Comparison of ENCODE assay signal across 2 cellular contexts in genomic region chr1:44802306-44803061, GRCh38.
TF ChIP-seq lines count a peak whose summit lies in the region.

No MANE protein-coding gene starts in this region.

TF ChIP-seq in K562, 482 proteins besides CTCF, POLR2A, EP300 and RAD21 (continues in another document):
- TF ChIP-seq SMAD4 (CRISPR knock-in tag; conservative IDR thresholded peaks at IDR 0.05) = no peak
- TF ChIP-seq SIN3A (IDR thresholded peaks at IDR 0.05; ENCODE audit: borderline replicate concordance in 2 of 2, control insufficient read depth in 1 of 2, low read depth in 2 of 2, low read length in 2 of 2) = peak in 1 of 2 experiments; percentile 18; a peak in 1 of 4 replicates
- no peak for TF ChIP-seq MED1 (CRISPR knock-in tag; IDR thresholded peaks at IDR 0.05; ENCODE audit: borderline replicate concordance)
- no peak for TF ChIP-seq BRCA1 (IDR thresholded peaks at IDR 0.05)
- TF ChIP-seq BRCA1 (CRISPR knock-in tag; IDR thresholded peaks at IDR 0.05) = no peak
- TF ChIP-seq PURB (CRISPR knock-in tag; IDR thresholded peaks at IDR 0.05; ENCODE audit: low read depth) = no peak
- no peak for TF ChIP-seq RBM39 (optimal IDR thresholded peaks at IDR 0.05; ENCODE audit: low read depth, low read length)
- TF ChIP-seq CREM (IDR thresholded peaks at IDR 0.05; ENCODE audit: low read depth) = no peak
- TF ChIP-seq ATF6 (CRISPR knock-in tag; IDR thresholded peaks at IDR 0.05) = no peak
- TF ChIP-seq DACH1 (IDR thresholded peaks at IDR 0.05; ENCODE audit: partially characterized antibody) = peak; percentile 41
- no peak for TF ChIP-seq ZBTB43 (CRISPR knock-in tag; IDR thresholded peaks at IDR 0.05)
- TF ChIP-seq MEIS2 (IDR thresholded peaks at IDR 0.05; ENCODE audit: partially characterized antibody) = peak; percentile 24
- TF ChIP-seq ELF2 (CRISPR knock-in tag; IDR thresholded peaks at IDR 0.05) = no peak
- TF ChIP-seq RBFOX2 (IDR thresholded peaks at IDR 0.05; ENCODE audit: low read depth, low read length) = peak; percentile 80
- peak; percentile 56; the same call in 1 of the 2 replicates for TF ChIP-seq POLR2G (IDR thresholded peaks at IDR 0.05; ENCODE audit: low read depth, low read length)
- no peak for TF ChIP-seq NKRF (IDR thresholded peaks at IDR 0.05; ENCODE audit: borderline replicate concordance)
- peak; percentile 67; the same call in 1 of the 2 replicates for TF ChIP-seq TFAP4 (CRISPR knock-in tag; IDR thresholded peaks at IDR 0.05; ENCODE audit: borderline replicate concordance)
- TF ChIP-seq NR4A1 (CRISPR knock-in tag; IDR thresholded peaks at IDR 0.05) = no peak
- no peak for TF ChIP-seq NR4A1 (tag; IDR thresholded peaks at IDR 0.05)
- TF ChIP-seq PBX2 (CRISPR knock-in tag; IDR thresholded peaks at IDR 0.05; ENCODE audit: low read depth) = no peak
- TF ChIP-seq PBX2 (tag; conservative IDR thresholded peaks at IDR 0.05; ENCODE audit: low read depth) = 0 out of 2 replicates have a peak, but pooled peaks have one; percentile 13
- TF ChIP-seq THRAP3 (IDR thresholded peaks at IDR 0.05; ENCODE audit: borderline replicate concordance) = 0 out of 2 replicates have a peak, but pooled peaks have one; percentile 2
- peak; percentile 30; the same call in 1 of the 2 replicates for TF ChIP-seq SP1 (CRISPR knock-in tag; IDR thresholded peaks at IDR 0.05)

TF ChIP-seq in HEK293T, 16 proteins besides CTCF, POLR2A, EP300 and RAD21:
- TF ChIP-seq NFRKB (IDR thresholded peaks at IDR 0.05) (no peak), FOXM1 (IDR thresholded peaks at IDR 0.05; ENCODE audit: borderline replicate concordance) (no peak), SUZ12 (IDR thresholded peaks at IDR 0.05) (no peak), HDGF (IDR thresholded peaks at IDR 0.05; ENCODE audit: borderline replicate concordance) (no peak), LEF1 (IDR thresholded peaks at IDR 0.05; ENCODE audit: borderline replicate concordance) (no peak), ARNT (IDR thresholded peaks at IDR 0.05) (no peak), FOXA1 (IDR thresholded peaks at IDR 0.05) (no peak), L3MBTL2 (conservative IDR thresholded peaks at IDR 0.05) (no peak), TARDBP (IDR thresholded peaks at IDR 0.05) (no peak), BHLHE40 (IDR thresholded peaks at IDR 0.05; ENCODE audit: borderline replicate concordance) (no peak), SP1 (IDR thresholded peaks at IDR 0.05) (no peak), FOXK2 (IDR thresholded peaks at IDR 0.05) (no peak), CTBP1 (IDR thresholded peaks at IDR 0.05; ENCODE audit: borderline replicate concordance) (no peak)
